Comparison of ENCODE assay signal across 1 cellular context in genomic region chr9:37801959-37802711, GRCh38.
TF ChIP-seq lines count a peak whose summit lies in the region.

No MANE protein-coding gene starts in this region.

TF ChIP-seq in HepG2, 621 proteins besides CTCF, POLR2A, EP300 and RAD21:
- TF ChIP-seq PPARG (CRISPR knock-in tag; conservative IDR thresholded peaks at IDR 0.05) (peak; percentile 58; the same call in 1 of the 2 replicates), ZSCAN31 (CRISPR knock-in tag; IDR thresholded peaks at IDR 0.05; ENCODE audit: low read depth) (no peak), ZNF24 (IDR thresholded peaks at IDR 0.05) (peak; percentile 89), ZNF790 (CRISPR knock-in tag; IDR thresholded peaks at IDR 0.05; ENCODE audit: borderline replicate concordance) (no peak), NR2F6 (IDR thresholded peaks at IDR 0.05) (peak; percentile 37; the same call in 1 of the 2 replicates), NR2F6 (CRISPR knock-in tag; IDR thresholded peaks at IDR 0.05) (0 out of 2 replicates have a peak, but pooled peaks have one; percentile 29), SIX4 (CRISPR knock-in tag; IDR thresholded peaks at IDR 0.05) (peak; percentile 38; the same call in 1 of the 2 replicates), SIX1 (CRISPR knock-in tag; IDR thresholded peaks at IDR 0.05; ENCODE audit: borderline replicate concordance) (peak; percentile 86; the same call in 1 of the 2 replicates)
- TF ChIP-seq, protein P1, sequence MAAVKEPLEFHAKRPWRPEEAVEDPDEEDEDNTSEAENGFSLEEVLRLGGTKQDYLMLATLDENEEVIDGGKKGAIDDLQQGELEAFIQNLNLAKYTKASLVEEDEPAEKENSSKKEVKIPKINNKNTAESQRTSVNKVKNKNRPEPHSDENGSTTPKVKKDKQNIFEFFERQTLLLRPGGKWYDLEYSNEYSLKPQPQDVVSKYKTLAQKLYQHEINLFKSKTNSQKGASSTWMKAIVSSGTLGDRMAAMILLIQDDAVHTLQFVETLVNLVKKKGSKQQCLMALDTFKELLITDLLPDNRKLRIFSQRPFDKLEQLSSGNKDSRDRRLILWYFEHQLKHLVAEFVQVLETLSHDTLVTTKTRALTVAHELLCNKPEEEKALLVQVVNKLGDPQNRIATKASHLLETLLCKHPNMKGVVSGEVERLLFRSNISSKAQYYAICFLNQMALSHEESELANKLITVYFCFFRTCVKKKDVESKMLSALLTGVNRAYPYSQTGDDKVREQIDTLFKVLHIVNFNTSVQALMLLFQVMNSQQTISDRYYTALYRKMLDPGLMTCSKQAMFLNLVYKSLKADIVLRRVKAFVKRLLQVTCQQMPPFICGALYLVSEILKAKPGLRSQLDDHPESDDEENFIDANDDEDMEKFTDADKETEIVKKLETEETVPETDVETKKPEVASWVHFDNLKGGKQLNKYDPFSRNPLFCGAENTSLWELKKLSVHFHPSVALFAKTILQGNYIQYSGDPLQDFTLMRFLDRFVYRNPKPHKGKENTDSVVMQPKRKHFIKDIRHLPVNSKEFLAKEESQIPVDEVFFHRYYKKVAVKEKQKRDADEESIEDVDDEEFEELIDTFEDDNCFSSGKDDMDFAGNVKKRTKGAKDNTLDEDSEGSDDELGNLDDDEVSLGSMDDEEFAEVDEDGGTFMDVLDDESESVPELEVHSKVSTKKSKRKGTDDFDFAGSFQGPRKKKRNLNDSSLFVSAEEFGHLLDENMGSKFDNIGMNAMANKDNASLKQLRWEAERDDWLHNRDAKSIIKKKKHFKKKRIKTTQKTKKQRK (IDR thresholded peaks at IDR 0.05; ENCODE audit: low read length), result no peak
- TF ChIP-seq, protein P2, sequence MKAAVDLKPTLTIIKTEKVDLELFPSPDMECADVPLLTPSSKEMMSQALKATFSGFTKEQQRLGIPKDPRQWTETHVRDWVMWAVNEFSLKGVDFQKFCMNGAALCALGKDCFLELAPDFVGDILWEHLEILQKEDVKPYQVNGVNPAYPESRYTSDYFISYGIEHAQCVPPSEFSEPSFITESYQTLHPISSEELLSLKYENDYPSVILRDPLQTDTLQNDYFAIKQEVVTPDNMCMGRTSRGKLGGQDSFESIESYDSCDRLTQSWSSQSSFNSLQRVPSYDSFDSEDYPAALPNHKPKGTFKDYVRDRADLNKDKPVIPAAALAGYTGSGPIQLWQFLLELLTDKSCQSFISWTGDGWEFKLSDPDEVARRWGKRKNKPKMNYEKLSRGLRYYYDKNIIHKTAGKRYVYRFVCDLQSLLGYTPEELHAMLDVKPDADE (CRISPR knock-in tag; IDR thresholded peaks at IDR 0.05), result 0 out of 2 replicates have a peak, but pooled peaks have one; percentile 9
